ENCODE assay signal across 9 cellular contexts in genomic region chr15:85541744-85542143, GRCh38.
DNase-seq lines count a peak whose midpoint lies in the region; ATAC-seq and TF ChIP-seq lines count a peak whose summit lies in the region.
"Had no signal": no experiment of that assay in that cellular context is flagged by ENCODE, and none has a peak within 500 bp of the region (broad histone marks: within the 10 kb centered on the region; RNA-seq: fewer than 3 reads in every experiment).

No MANE protein-coding gene starts in this region.

- H3K4me3 ChIP-seq in foreskin fibroblast (ENCODE audit: low read depth in 1 of 2, low read length in 2 of 2) (no peak overlapping the region), heart left ventricle (no peak overlapping the region)

- peaks cover 0 to 32% (median 0%) of the 10 kb centered on the region in 9 donors for H3K36me3 ChIP-seq in heart left ventricle

- peaks cover 0 to 89% (median 50%) of the 10 kb centered on the region in 12 donors for H3K4me1 ChIP-seq in heart left ventricle

- no peaks in the 10 kb centered on the region for H3K9me3 ChIP-seq in heart left ventricle

- no peaks in the 10 kb centered on the region for H3K9me3 Mint-ChIP-seq in IgD-negative memory B cell

- H3K27me3 ChIP-seq in heart left ventricle = no peaks in the 10 kb centered on the region

- POLR2A ChIA-PET in GM10248 (lab: Yijun Ruan, JAX) = no interaction called here

- DNase-seq in GM10248 (ENCODE audit: extremely low spot score) = peak; percentile 41
- DNase-seq in foreskin fibroblast = peak; percentile 17 to 43
- no peak for DNase-seq in SW480 (ENCODE audit: low spot score)
- DNase-seq in heart left ventricle = no peak
- DNase-seq in NCI-H1436 (lab: John Stamatoyannopoulos, UW) = no peak
- DNase-seq in mesenteric fat pad (ENCODE audit: low spot score) = no peak
- DNase-seq: left cardiac atrium had no signal

- H3K27ac Mint-ChIP-seq in IgD-negative memory B cell = peak overlapping the region in 2 of 3 donors; percentile 29 to 65

- H3K27ac ChIP-seq in heart left ventricle = no peak overlapping the region

- no peak for TF ChIP-seq POLR2A in heart left ventricle (IDR thresholded peaks at IDR 0.05)

- intact Hi-C loops in heart left ventricle (cut with DNase I) = loop anchor here in 2 of 10 donors (5.0 kb wide), 2 partner anchors 36 to 41 kb away; no protein-coding TSS in a partner anchor

- peaks cover 54 to 71% (median 67%) of the 10 kb centered on the region in 3 donors for H3K4me1 Mint-ChIP-seq in IgD-negative memory B cell

- TF ChIP-seq CTCF in GM10248 (IDR thresholded peaks at IDR 0.05; ENCODE audit: control extremely low read depth, extremely low read depth, low read depth, missing control alignments) (no peak), foreskin fibroblast (IDR thresholded peaks at IDR 0.05; ENCODE audit: low read depth, low read length) (no peak), heart left ventricle (IDR thresholded peaks at IDR 0.05) (no peak)

- H3K27me3 Mint-ChIP-seq in IgD-negative memory B cell = no peaks in the 10 kb centered on the region

- ATAC-seq in GM19467 (IDR thresholded peaks at IDR 0.05; ENCODE audit: unreplicated experiment) (peak; percentile 53), heart left ventricle (no peak)

- WGBS in heart left ventricle, 4 donors = 45 to 74% (median 62%) methylated on average over 1 of the region's 1 CpG

- peak overlapping the region in 1 of 4 donors; percentile 25 for H3K4me3 Mint-ChIP-seq in IgD-negative memory B cell

- H3K36me3 Mint-ChIP-seq in IgD-negative memory B cell = peaks cover 11% of the 10 kb centered on the region

- CTCF ChIA-PET in GM10248 (lab: Yijun Ruan, JAX) = interaction anchor here (1.0 to 1.5 kb wide), 6 partner anchors 8 to 36 kb away, joined by 3 to 7 read pairs (median 4); no protein-coding TSS in a partner anchor

Comparison
In these comparisons a context has a peak if more than half of its experiments do, and no peak if none do; other contexts are left out.
1. DNase-seq: peak in GM10248 (single experiment) and foreskin fibroblast (2 of 2); none in SW480 (single experiment), heart left ventricle (0 of 5), NCI-H1436 (single experiment) and mesenteric fat pad (single experiment).